28 cellular contexts compared by ENCODE assay signal in genomic region chr12:112352921-112353320, GRCh38. TPM values are rescaled to one million over a fixed set of nuclear protein-coding genes. Genes with fewer than 3 reads are reported as not detected.
DNase-seq lines count a peak whose midpoint lies in the region; ATAC-seq and TF ChIP-seq lines count a peak whose summit lies in the region.
"Had no signal": no experiment of that assay in that cellular context is flagged by ENCODE, and none has a peak within 500 bp of the region (broad histone marks: within the 10 kb centered on the region; RNA-seq: fewer than 3 reads in every experiment).

No MANE protein-coding gene starts in this region.

- CTCF ChIA-PET in CD8-positive, alpha-beta memory T cell (lab: Charles Lee) = no interaction called here

- H3K4me3 Mint-ChIP-seq in HFFc6 (no peak overlapping the region), progenitor cell of endocrine pancreas (ENCODE audit: low read depth) (no peak overlapping the region)
- H3K4me3 Mint-ChIP-seq in CD8-positive, alpha-beta memory T cell = no peak overlapping the region
- H3K4me3 Mint-ChIP-seq: activated CD8-positive, alpha-beta memory T cell treated with anti-CD3 and anti-CD28 coated beads, Interleukin-2, amount 10 ng/mL, durations not matched to agents 7 days and 5 days; activated T-cell treated with anti-CD3 and anti-CD28 coated beads, Interleukin-2, amount 50 U/mL, for 72 hours; brain; effector memory CD8-positive, alpha-beta T cell; nephron had no signal

- no peaks in the 10 kb centered on the region for H3K9me3 ChIP-seq in SK-N-MC (ENCODE audit: low read depth, low read length)
- H3K9me3 ChIP-seq in CD8-positive, alpha-beta memory T cell (ENCODE audit: low read length) = no peaks in the 10 kb centered on the region
- H3K9me3 ChIP-seq: adrenal gland, Caco-2, colonic mucosa, upper lobe of right lung had no signal

- no peak for DNase-seq in HFFc6
- DNase-seq in SK-N-MC (ENCODE audit: low read depth, low spot score) = no peak
- DNase-seq in epithelial cell of prostate (ENCODE audit: low read depth, low spot score) = no peak
- DNase-seq in progenitor cell of endocrine pancreas (ENCODE audit: low spot score, unreplicated experiment) = no peak
- DNase-seq in CD8-positive, alpha-beta memory T cell = no peak
- DNase-seq: activated CD4-positive, alpha-beta T cell treated with anti-CD3 and anti-CD28 coated beads, Interleukin-2, amount 50 U/mL, for 1 hour; activated CD8-positive, alpha-beta memory T cell treated with anti-CD3 and anti-CD28 coated beads, Interleukin-2, amount 10 ng/mL, durations not matched to agents 7 days and 5 days; activated naive CD4-positive, alpha-beta T cell treated with Interleukin-2 at 50 U/mL for 16 hours; activated T-cell treated with anti-CD3 and anti-CD28 coated beads, Interleukin-2, amount 50 U/mL, for 72 hours; adrenal gland; Caco-2; colonic mucosa; DMS79; effector memory CD8-positive, alpha-beta T cell; GDM1; KG1; NCI-H446 treated with DMSO at 0.1 percent for 48 hours; retina; SHP77; small intestine; stimulated activated CD4-positive, alpha-beta T cell treated with anti-CD3 and anti-CD28 coated beads, Interleukin-2, amount 100 ng/mL, for 24 hours; upper lobe of right lung had no signal

- TF ChIP-seq CTCF in HFFc6 (IDR thresholded peaks at IDR 0.05) = no peak
- no peak for TF ChIP-seq CTCF in progenitor cell of endocrine pancreas (IDR thresholded peaks at IDR 0.05; ENCODE audit: unreplicated experiment)

- H3K4me3 ChIP-seq in SK-N-MC = no peak overlapping the region
- H3K4me3 ChIP-seq in CD8-positive, alpha-beta memory T cell (ENCODE audit: low read length) = no peak overlapping the region
- H3K4me3 ChIP-seq: adrenal gland; BLaER1 treated with 17β-estradiol and CSF1 and Interleukin-3, amounts not matched to agents 10 nM and 100 nM; colonic mucosa; upper lobe of right lung had no signal

- ATAC-seq in GM18498 (IDR thresholded peaks at IDR 0.05; ENCODE audit: unreplicated experiment) (no peak), GM19328 (IDR thresholded peaks at IDR 0.05; ENCODE audit: unreplicated experiment) (no peak), HG02981 (IDR thresholded peaks at IDR 0.05; ENCODE audit: unreplicated experiment) (no peak)
- ATAC-seq: activated CD8-positive, alpha-beta memory T cell treated with anti-CD3 and anti-CD28 coated beads, Interleukin-2, amount 10 ng/mL, durations not matched to agents 7 days and 5 days; activated T-cell treated with anti-CD3 and anti-CD28 coated beads, Interleukin-2, amount 50 U/mL, for 72 hours; effector memory CD8-positive, alpha-beta T cell; upper lobe of right lung had no signal

- no peaks in the 10 kb centered on the region for H3K36me3 ChIP-seq in SK-N-MC (ENCODE audit: insufficient read depth, low read length)
- no peaks in the 10 kb centered on the region for H3K36me3 ChIP-seq in CD8-positive, alpha-beta memory T cell (ENCODE audit: insufficient read depth, low read length)
- H3K36me3 ChIP-seq: adrenal gland, colonic mucosa, upper lobe of right lung had no signal

- H3K4me1 ChIP-seq in CD8-positive, alpha-beta memory T cell (ENCODE audit: insufficient read depth, low read length) = peaks cover 3% of the 10 kb centered on the region
- H3K4me1 ChIP-seq: Caco-2, colonic mucosa, upper lobe of right lung had no signal

- H3K36me3 Mint-ChIP-seq in HFFc6 (ENCODE audit: low read depth) (no peaks in the 10 kb centered on the region), progenitor cell of endocrine pancreas (ENCODE audit: insufficient read depth) (peaks cover 1% of the 10 kb centered on the region)
- H3K36me3 Mint-ChIP-seq in CD8-positive, alpha-beta memory T cell = no peaks in the 10 kb centered on the region
- H3K36me3 Mint-ChIP-seq: activated CD8-positive, alpha-beta memory T cell treated with anti-CD3 and anti-CD28 coated beads, Interleukin-2, amount 10 ng/mL, durations not matched to agents 7 days and 5 days had no signal

- peak overlapping the region; percentile 32; the same call in 1 of the 2 replicates for H3K27ac Mint-ChIP-seq in HFFc6
- H3K27ac Mint-ChIP-seq in progenitor cell of endocrine pancreas = peak overlapping the region; percentile 53
- peak overlapping the region in 3 of 8 donors; percentile 33 to 56 (median 48) for H3K27ac Mint-ChIP-seq in CD8-positive, alpha-beta memory T cell
- H3K27ac Mint-ChIP-seq: activated CD8-positive, alpha-beta memory T cell treated with anti-CD3 and anti-CD28 coated beads, Interleukin-2, amount 10 ng/mL, durations not matched to agents 7 days and 5 days; activated T-cell treated with anti-CD3 and anti-CD28 coated beads, Interleukin-2, amount 50 U/mL, for 72 hours; effector memory CD8-positive, alpha-beta T cell; nephron had no signal

- no peaks in the 10 kb centered on the region; the same call in 1 of the 2 replicates for H3K27me3 Mint-ChIP-seq in HFFc6 (ENCODE audit: insufficient read depth)
- H3K27me3 Mint-ChIP-seq in progenitor cell of endocrine pancreas = no peaks in the 10 kb centered on the region
- H3K27me3 Mint-ChIP-seq in CD8-positive, alpha-beta memory T cell = no peaks in the 10 kb centered on the region
- H3K27me3 Mint-ChIP-seq: activated CD8-positive, alpha-beta memory T cell treated with anti-CD3 and anti-CD28 coated beads, Interleukin-2, amount 10 ng/mL, durations not matched to agents 7 days and 5 days; brain; effector memory CD8-positive, alpha-beta T cell had no signal

- POLR2A ChIA-PET in CD8-positive, alpha-beta memory T cell (lab: Charles Lee) = no interaction called here

- H3K27ac ChIP-seq in SK-N-MC (0 out of 2 replicates have a peak overlapping the region, but pooled peaks have one; percentile 7), epithelial cell of prostate (peak overlapping the region; percentile 29)
- no peak overlapping the region for H3K27ac ChIP-seq in CD8-positive, alpha-beta memory T cell (ENCODE audit: low read depth, low read length)
- H3K27ac ChIP-seq: adrenal gland, colonic mucosa, upper lobe of right lung had no signal

- H3K9me3 Mint-ChIP-seq in HFFc6 (no peaks in the 10 kb centered on the region), progenitor cell of endocrine pancreas (ENCODE audit: low read depth) (no peaks in the 10 kb centered on the region)
- no peaks in the 10 kb centered on the region for H3K9me3 Mint-ChIP-seq in CD8-positive, alpha-beta memory T cell
- H3K9me3 Mint-ChIP-seq: activated T-cell treated with anti-CD3 and anti-CD28 coated beads, Interleukin-2, amount 50 U/mL, for 72 hours; brain; effector memory CD8-positive, alpha-beta T cell; nephron had no signal

- H3K27me3 ChIP-seq in CD8-positive, alpha-beta memory T cell (ENCODE audit: insufficient read depth, low read length, poor library complexity, severe bottlenecking) = no peaks in the 10 kb centered on the region
- H3K27me3 ChIP-seq: adrenal gland; BLaER1 treated with 17β-estradiol and CSF1 and Interleukin-3, amounts not matched to agents 10 nM and 100 nM; colonic mucosa; upper lobe of right lung had no signal

- H3K9ac ChIP-seq in SK-N-MC (ENCODE audit: insufficient read length) = no peak overlapping the region
- H3K9ac ChIP-seq: BLaER1 treated with 17β-estradiol and CSF1 and Interleukin-3, amounts not matched to agents 10 nM and 100 nM had no signal

- H3K4me1 Mint-ChIP-seq in HFFc6 (ENCODE audit: low read depth) (peaks cover 32% of the 10 kb centered on the region), progenitor cell of endocrine pancreas (ENCODE audit: low read depth) (peaks cover 7% of the 10 kb centered on the region)
- peaks cover 14 to 48% (median 27%) of the 10 kb centered on the region in 3 donors for H3K4me1 Mint-ChIP-seq in CD8-positive, alpha-beta memory T cell

RNA-seq across cellular contexts. Expression of gene HECTD4, which starts 29.3 kb away (rescaled TPM):
- 10 to 100 TPM; 15.7 to 22.5 (median 18.5) TPM for total RNA-seq in HFFc6 (2021; fragmentation: NEBNext Ultra II Directional; extraction: Animal tissue kit (Norgen Biotek cat#: 25700))
- 86.7 and 88.8 TPM in 2 replicates for total RNA-seq in progenitor cell of endocrine pancreas
- total RNA-seq in CD8-positive, alpha-beta memory T cell = 10 to 100 TPM; 29.7 to 32.8 TPM
- polyA plus RNA-seq in CD8-positive, alpha-beta memory T cell = 3.1 TPM

RNA-seq across cellular contexts. Expression of gene RPL6, which starts 56.5 kb away (rescaled TPM):
- 1,000 to 10,000 TPM; 1,282 to 1,468 (median 1,387) TPM for total RNA-seq in HFFc6 (2021; fragmentation: NEBNext Ultra II Directional; extraction: Animal tissue kit (Norgen Biotek cat#: 25700))
- total RNA-seq in progenitor cell of endocrine pancreas = 1,626 and 1,651 TPM in 2 replicates
- 1,000 to 10,000 TPM; 1,957 to 2,019 TPM for total RNA-seq in CD8-positive, alpha-beta memory T cell
- polyA plus RNA-seq in CD8-positive, alpha-beta memory T cell = 609 TPM
